In the genomic region with DNA sequence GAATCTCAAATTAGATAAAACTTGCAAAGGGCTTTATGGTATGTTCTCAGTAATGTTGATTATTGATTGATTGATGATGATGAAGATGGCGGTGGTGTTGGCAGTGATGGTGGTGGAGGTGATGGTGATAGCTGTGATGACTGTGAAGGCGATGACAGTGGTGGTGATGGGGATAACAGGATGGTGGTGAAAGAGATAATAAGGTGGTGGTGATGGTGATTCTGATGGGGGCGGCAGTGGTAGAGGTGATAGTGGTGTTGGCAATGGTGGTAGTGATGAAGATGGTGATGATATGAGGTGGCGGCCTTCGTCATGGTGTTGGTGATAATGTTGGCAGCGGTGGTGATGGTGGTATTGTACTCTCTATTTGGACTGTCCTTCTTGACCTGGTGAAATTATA, we compare ENCODE assay signal across 18 cellular contexts.
DNase-seq lines count a peak whose midpoint lies in the region; ATAC-seq, FAIRE-seq and TF ChIP-seq lines count a peak whose summit lies in the region.
"Had no signal": no experiment of that assay in that cellular context is flagged by ENCODE, and none has a peak within 500 bp of the region (broad histone marks: within the 10 kb centered on the region; RNA-seq: fewer than 3 reads in every experiment).

No MANE protein-coding gene starts in this region.

- no peaks in the 10 kb centered on the region for H3K4me1 ChIP-seq in HepG2 (ENCODE audit: insufficient read depth, low read length)
- H3K4me1 ChIP-seq in right lobe of liver, result no peaks in the 10 kb centered on the region
- no peaks in the 10 kb centered on the region for H3K4me1 ChIP-seq in trophoblast cell (ENCODE audit: control insufficient read depth in 1 of 2, insufficient read depth in 2 of 2, low read length in 2 of 2)
- H3K4me1 ChIP-seq: BE2C, Caco-2, HAP-1 had no signal

- no peak overlapping the region for H2BK12ac ChIP-seq in trophoblast cell (ENCODE audit: low read length)

- DNase-seq in HepG2 (ENCODE audit: low spot score), result no peak
- no peak for DNase-seq in right lobe of liver
- DNase-seq in natural killer cell, result no peak
- no peak for DNase-seq in NK-92 (lab: John Stamatoyannopoulos, UW; ENCODE audit: unreplicated experiment)
- DNase-seq in trophoblast cell, result no peak
- DNase-seq in urothelium cell line (ENCODE audit: low spot score), result no peak
- DNase-seq: ACHN; BE2C; C1 segment of cervical spinal cord; Caco-2; CD4-positive, CD25-positive, alpha-beta regulatory T cell; CD8-positive, alpha-beta memory T cell; GM23248 had no signal

- H3K27me3 ChIP-seq in HepG2 (ENCODE audit: control insufficient read depth in 1 of 2, insufficient read depth in 2 of 2, low read length in 2 of 2) (peaks cover under 1 to 8% of the 10 kb centered on the region in 2 experiments; a peak in 3 of 5 replicates), right lobe of liver (no peaks in the 10 kb centered on the region), trophoblast cell (ENCODE audit: insufficient read depth, low read length) (no peaks in the 10 kb centered on the region)
- H3K27me3 ChIP-seq: BE2C had no signal

- no peak overlapping the region for H3K18ac ChIP-seq in trophoblast cell (ENCODE audit: low read length)

- TF ChIP-seq EP300 in HepG2 (IDR thresholded peaks at IDR 0.05; ENCODE audit: low read depth in 2 of 2, low read length in 2 of 2), result no peak
- TF ChIP-seq EP300 in HepG2 (CRISPR knock-in tag; IDR thresholded peaks at IDR 0.05; ENCODE audit: borderline replicate concordance), result no peak

- H3K4me3 ChIP-seq in HepG2 (replicated peaks in 1 of 3; ENCODE audit: insufficient read depth in 1 of 3, low read depth in 2 of 3, low read length in 3 of 3) (no peak overlapping the region), right lobe of liver (no peak overlapping the region), trophoblast cell (ENCODE audit: low read depth, low read length) (no peak overlapping the region)
- H3K4me3 ChIP-seq: GM23248, HAP-1 had no signal

- no peak overlapping the region for H2BK120ac ChIP-seq in trophoblast cell (ENCODE audit: insufficient read depth, low read length, poor library complexity)

- H3K27ac Mint-ChIP-seq in brain, result peak overlapping the region in 3 of 5 experiments; percentile 30 to 92 (median 62)
- H3K27ac Mint-ChIP-seq in natural killer cell, result peak overlapping the region; percentile 0 to 11
- H3K27ac Mint-ChIP-seq: CD8-positive, alpha-beta memory T cell had no signal

- no peaks in the 10 kb centered on the region for H3K79me1 ChIP-seq in trophoblast cell (ENCODE audit: low read length)

- H3K14ac ChIP-seq in trophoblast cell (ENCODE audit: low read length), result no peak overlapping the region

- FAIRE-seq in HepG2 (lab: Jason Lieb, UNC), result no peak
- FAIRE-seq in urothelium cell line (lab: Jason Lieb, UNC), result no peak
- FAIRE-seq: D721Med, GM12891, GM19239 had no signal

- WGBS in HepG2 (ENCODE audit: low lambda C conversion rate), result 72% methylated on average over 6 of the region's 6 CpGs
- 93% methylated on average over 6 of the region's 6 CpGs for WGBS in right lobe of liver (ENCODE audit: insufficient coverage, low coverage, low lambda C conversion rate, missing lambda C conversion rate)
- no CpG with 5 or more reads among the region's 6 CpGs for WGBS in trophoblast cell (ENCODE audit: extremely low coverage, insufficient coverage, insufficient read length)

- POLR2A ChIA-PET in HepG2 (lab: Yijun Ruan, JAX), result no interaction called here

- H2AFZ ChIP-seq in HepG2 (ENCODE audit: low read length), result no peak overlapping the region
- no peak overlapping the region for H2AFZ ChIP-seq in trophoblast cell (ENCODE audit: insufficient read depth, low read length, poor library complexity)
- H2AFZ ChIP-seq: GM23248 had no signal

- ATAC-seq in HepG2, result no peak
- ATAC-seq in right lobe of liver, result no peak
- peak in 2 of 3 donors; percentile 24 to 84 for ATAC-seq in natural killer cell

- no peaks in the 10 kb centered on the region for H3K36me3 ChIP-seq in HepG2 (replicated peaks in 1 of 2; ENCODE audit: control insufficient read depth in 1 of 2, insufficient read depth in 2 of 2, low read length in 2 of 2)
- H3K36me3 ChIP-seq in right lobe of liver, result no peaks in the 10 kb centered on the region
- H3K36me3 ChIP-seq in trophoblast cell (ENCODE audit: control insufficient read depth in 1 of 2, insufficient read depth in 2 of 2, low read length in 2 of 2), result no peaks in the 10 kb centered on the region
- H3K36me3 ChIP-seq: BE2C, HAP-1 had no signal

- in situ Hi-C loops in HepG2 (cut with HindIII; ENCODE audit: extremely low pct_ligation_motif_present, low pct_unique_long_range_greater_than_20kb), result no loop called here

- no peaks in the 10 kb centered on the region for H3K27me3 Mint-ChIP-seq in brain
- no peaks in the 10 kb centered on the region for H3K27me3 Mint-ChIP-seq in natural killer cell (ENCODE audit: low read depth in 2 of 2)
- H3K27me3 Mint-ChIP-seq: CD4-positive, CD25-positive, alpha-beta regulatory T cell had no signal

- no peaks in the 10 kb centered on the region for H3K79me2 ChIP-seq in HepG2 (ENCODE audit: insufficient read depth, low read length)
- no peaks in the 10 kb centered on the region for H3K79me2 ChIP-seq in trophoblast cell (ENCODE audit: control insufficient read depth, insufficient read depth, low read length, poor library complexity)

- H3K23ac ChIP-seq in trophoblast cell (ENCODE audit: low read length), result no peak overlapping the region

- H3K4me1 Mint-ChIP-seq in brain (peaks cover 36% of the 10 kb centered on the region), natural killer cell (peaks cover 23 to 31% of the 10 kb centered on the region in 2 donors)

- H3K9ac ChIP-seq in HepG2 (ENCODE audit: insufficient read depth, low read depth, low read length) (no peak overlapping the region), trophoblast cell (ENCODE audit: low read length) (no peak overlapping the region)
- H3K9ac ChIP-seq: GM23248 had no signal

- TF ChIP-seq POLR2A in HepG2 (IDR thresholded peaks at IDR 0.05; ENCODE audit: insufficient read depth in 1 of 2, low read depth in 2 of 2, low read length in 2 of 2), result no peak
- TF ChIP-seq POLR2A in right lobe of liver (IDR thresholded peaks at IDR 0.05), result no peak

- H4K20me1 ChIP-seq in HepG2 (ENCODE audit: insufficient read depth, low read length), result no peaks in the 10 kb centered on the region

- no peak overlapping the region for H4K12ac ChIP-seq in trophoblast cell (ENCODE audit: low read depth, low read length)

- no peak overlapping the region for H4K8ac ChIP-seq in trophoblast cell (ENCODE audit: low read depth, low read length)

- H2BK5ac ChIP-seq in trophoblast cell (ENCODE audit: low read depth, low read length, poor library complexity), result no peak overlapping the region

- H3K4ac ChIP-seq in trophoblast cell (ENCODE audit: low read depth, low read length), result no peak overlapping the region

- CTCF ChIA-PET in HepG2 (lab: Yijun Ruan, JAX; ENCODE audit: low intra/inter-chr PET ratio, low total read pairs), result no interaction called here

- intact Hi-C loops in HepG2 (cut with micrococcal nuclease; ENCODE audit: unreplicated experiment), result no loop called here
- intact Hi-C loops in right lobe of liver (cut with DNase I), result no loop called here
- intact Hi-C loops in natural killer cell (cut with micrococcal nuclease), result no loop called here

- no peak for TF ChIP-seq RAD21 in HepG2 (CRISPR knock-in tag; IDR thresholded peaks at IDR 0.05)

- H3K4me2 ChIP-seq in HepG2 (ENCODE audit: low read depth, low read length), result no peak overlapping the region
- H3K4me2 ChIP-seq in trophoblast cell (ENCODE audit: low read length), result no peak overlapping the region

- no peak overlapping the region for H3K27ac ChIP-seq in HepG2 (ENCODE audit: extremely low read length, insufficient read depth, low read length)
- H3K27ac ChIP-seq in right lobe of liver, result no peak overlapping the region
- H3K27ac ChIP-seq in trophoblast cell (ENCODE audit: low read depth, low read length), result no peak overlapping the region
- H3K27ac ChIP-seq: GM23248 had no signal

- H3K36me3 Mint-ChIP-seq in brain, result peaks cover 24% of the 10 kb centered on the region
- peaks cover 4% of the 10 kb centered on the region for H3K36me3 Mint-ChIP-seq in natural killer cell

- TF ChIP-seq CTCF in HepG2 (CRISPR knock-in tag; IDR thresholded peaks at IDR 0.05), result no peak
- no peak for TF ChIP-seq CTCF in right lobe of liver (IDR thresholded peaks at IDR 0.05)
- TF ChIP-seq CTCF in brain (conservative IDR thresholded peaks at IDR 0.05), result no peak
- TF ChIP-seq CTCF in natural killer cell (IDR thresholded peaks at IDR 0.05), result no peak

- no TSS peak for BruUV-seq in HepG2 (replicated peaks; lab: Mats Ljungman, UMichigan)

- H3K4me3 Mint-ChIP-seq in brain (no peak overlapping the region), natural killer cell (no peak overlapping the region)
- H3K4me3 Mint-ChIP-seq: CD4-positive, CD25-positive, alpha-beta regulatory T cell; CD8-positive, alpha-beta memory T cell had no signal

- H3K9me3 Mint-ChIP-seq in brain (no peaks in the 10 kb centered on the region), natural killer cell (peaks cover 0 to 4% of the 10 kb centered on the region in 2 donors)
- H3K9me3 Mint-ChIP-seq: CD4-positive, CD25-positive, alpha-beta regulatory T cell had no signal

- no peak overlapping the region for H2AK5ac ChIP-seq in trophoblast cell (ENCODE audit: low read length)

- no peaks in the 10 kb centered on the region for H3K9me3 ChIP-seq in HepG2 (ENCODE audit: low read length)
- H3K9me3 ChIP-seq in right lobe of liver, result no peaks in the 10 kb centered on the region
- no peaks in the 10 kb centered on the region for H3K9me3 ChIP-seq in trophoblast cell (ENCODE audit: insufficient read depth, low read depth, low read length)
- H3K9me3 ChIP-seq: BE2C, Caco-2, HAP-1 had no signal

- H4K91ac ChIP-seq in trophoblast cell (ENCODE audit: low read depth, low read length), result no peak overlapping the region

TF ChIP-seq in HepG2, 621 proteins besides CTCF, POLR2A, EP300 and RAD21:
- TF ChIP-seq FOXA1 (IDR thresholded peaks at IDR 0.05), result 0 out of 2 replicates have a peak, but pooled peaks have one; percentile 29
- no peak for TF ChIP-seq FOXA1 (CRISPR knock-in tag; IDR thresholded peaks at IDR 0.05)
- TF ChIP-seq ZNF564 (CRISPR knock-in tag; IDR thresholded peaks at IDR 0.05), result no peak
- TF ChIP-seq, protein P1, sequence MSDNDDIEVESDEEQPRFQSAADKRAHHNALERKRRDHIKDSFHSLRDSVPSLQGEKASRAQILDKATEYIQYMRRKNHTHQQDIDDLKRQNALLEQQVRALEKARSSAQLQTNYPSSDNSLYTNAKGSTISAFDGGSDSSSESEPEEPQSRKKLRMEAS (IDR thresholded peaks at IDR 0.05), result no peak
- TF ChIP-seq FIP1L1 (IDR thresholded peaks at IDR 0.05; ENCODE audit: borderline replicate concordance, insufficient read depth, low read depth, low read length), result no peak
- TF ChIP-seq JUNB (CRISPR knock-in tag; IDR thresholded peaks at IDR 0.05; ENCODE audit: borderline replicate concordance), result no peak
- no peak for TF ChIP-seq ZNF577 (CRISPR knock-in tag; IDR thresholded peaks at IDR 0.05; ENCODE audit: borderline replicate concordance, low read depth)
- no peak for TF ChIP-seq ZNF674 (CRISPR knock-in tag; IDR thresholded peaks at IDR 0.05; ENCODE audit: low read depth)
- peak; percentile 70; the same call in 1 of the 2 replicates for TF ChIP-seq CREB1 (IDR thresholded peaks at IDR 0.05)
- TF ChIP-seq CREB1 (CRISPR knock-in tag; IDR thresholded peaks at IDR 0.05), result no peak
- TF ChIP-seq ZNF343 (CRISPR knock-in tag; IDR thresholded peaks at IDR 0.05), result no peak

Comparison
In these comparisons a context has a peak if more than half of its experiments do, and no peak if none do; other contexts are left out.
1. ATAC-seq: peak in natural killer cell (2 of 3); none in HepG2 (single experiment) and right lobe of liver (0 of 4).